In the genomic region with DNA sequence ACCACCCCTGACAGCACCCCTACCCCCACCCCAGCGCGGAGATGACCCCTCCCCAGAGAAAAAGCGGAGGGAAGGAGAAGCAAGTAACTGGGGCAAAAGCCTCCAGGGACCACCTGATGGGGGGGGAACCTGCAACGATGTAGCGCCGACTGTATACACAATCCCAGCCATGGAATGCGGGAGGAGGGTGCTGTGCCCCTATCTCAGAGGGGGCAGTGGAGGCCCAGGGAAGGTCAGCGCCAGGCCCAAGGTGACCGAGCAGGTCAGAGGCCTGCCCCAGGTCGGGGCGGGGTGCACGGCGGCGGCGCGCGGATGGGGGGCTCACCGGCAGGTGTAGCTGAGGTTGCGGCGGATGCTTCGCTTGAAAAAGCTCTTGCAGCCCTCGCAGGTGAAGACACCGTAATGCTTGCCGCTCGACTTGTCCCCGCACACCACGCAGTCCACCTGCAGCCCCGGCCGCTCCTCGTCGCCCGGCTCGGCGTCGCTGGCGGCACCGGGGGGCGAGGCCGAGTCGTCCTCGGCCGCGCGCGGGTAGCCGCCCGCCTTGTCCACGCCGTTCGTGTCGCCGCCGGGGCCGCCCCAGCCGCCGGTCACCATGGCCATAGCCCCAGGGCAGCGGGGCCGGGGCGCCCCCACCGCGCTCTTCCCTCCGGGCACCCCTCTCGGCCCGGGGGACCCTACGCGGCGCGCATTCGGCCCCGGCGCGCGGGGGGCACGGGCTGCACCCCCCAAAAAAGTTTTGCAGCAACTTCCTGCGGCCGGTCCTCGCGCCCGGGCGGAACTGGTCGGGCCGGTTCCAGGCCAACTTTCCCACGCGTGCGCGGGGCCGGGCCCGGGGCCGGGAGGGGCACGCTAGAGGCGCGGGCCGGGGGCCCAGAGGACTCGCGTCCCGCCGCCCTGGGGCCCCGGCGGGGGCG, we compare ENCODE assay signal across 8 cellular contexts. TPM values are rescaled to one million over a fixed set of nuclear protein-coding genes. Genes with fewer than 3 reads are reported as not detected.
DNase-seq lines count a peak whose midpoint lies in the region; ATAC-seq and TF ChIP-seq lines count a peak whose summit lies in the region.

No MANE protein-coding gene starts in this region.

- no peaks in the 10 kb centered on the region for H3K9me3 ChIP-seq in PC-9 (ENCODE audit: insufficient read depth, low read depth)
- H3K9me3 ChIP-seq in esophagus (ENCODE audit: control insufficient read depth in 2 of 2, insufficient read depth in 1 of 2, low read depth in 1 of 2, low read length in 1 of 2): no peaks in the 10 kb centered on the region
- H3K9me3 ChIP-seq in ovary: no peaks in the 10 kb centered on the region

- H3K27ac ChIP-seq in PC-9 (peak overlapping the region; percentile 47), esophagus (ENCODE audit: low read depth in 2 of 2, low read length in 1 of 2) (peak overlapping the region; percentile 83 to 95), ovary (peak overlapping the region; percentile 19 to 46)

- POLR2A ChIA-PET in PC-9 (lab: Charles Lee; ENCODE audit: unreplicated experiment): interaction anchor here (0.6 kb wide), 1 partner anchor 16 kb away, joined by 6 read pairs; no protein-coding TSS in a partner anchor

- H3K36me3 Mint-ChIP-seq in activated naive CD4-positive, alpha-beta T cell treated with anti-CD3 and anti-CD28 coated beads, Interleukin-2, amount 50 U/mL, for 24 hours: no peaks in the 10 kb centered on the region
- no peaks in the 10 kb centered on the region for H3K36me3 Mint-ChIP-seq in activated naive CD4-positive, alpha-beta T cell treated with anti-CD3 and anti-CD28 coated beads, Interleukin-2, amount 50 U/mL, for 72 hours

- H3K36me3 ChIP-seq in PC-9 (ENCODE audit: low read depth) (0 out of 2 replicates have a peak, but pooled peaks cover 5% of the 10 kb centered on the region), esophagus (ENCODE audit: control insufficient read depth in 2 of 2, insufficient read depth in 2 of 2, low read length in 1 of 2) (peaks cover 4% of the 10 kb centered on the region in 2 donors), ovary (no peaks in the 10 kb centered on the region)

- no peak for ATAC-seq in activated naive CD4-positive, alpha-beta T cell treated with anti-CD3 and anti-CD28 coated beads, Interleukin-2, amount 50 U/mL, for 72 hours
- ATAC-seq in esophagus mucosa: no peak

- intact Hi-C loops in PC-9 (cut with micrococcal nuclease; ENCODE audit: unreplicated experiment) (no loop called here), ovary (cut with DNase I) (no loop called here)

- H3K4me1 ChIP-seq in PC-9 (replicated peaks; ENCODE audit: insufficient read depth) (peaks cover 69% of the 10 kb centered on the region), esophagus (ENCODE audit: control insufficient read depth in 2 of 2, insufficient read depth in 2 of 2, low read length in 1 of 2) (peaks cover 15 to 25% of the 10 kb centered on the region in 2 donors), ovary (ENCODE audit: insufficient read depth) (peaks cover 4% of the 10 kb centered on the region)

- no peaks in the 10 kb centered on the region for H3K27me3 ChIP-seq in PC-9 (ENCODE audit: insufficient read depth, low read depth)
- no peaks in the 10 kb centered on the region for H3K27me3 ChIP-seq in esophagus (ENCODE audit: control insufficient read depth in 1 of 2, insufficient read depth in 2 of 2, low read length in 2 of 2)
- no peaks in the 10 kb centered on the region for H3K27me3 ChIP-seq in ovary

- H3K9me2 ChIP-seq in PC-9 (ENCODE audit: insufficient read depth): no peaks in the 10 kb centered on the region

- peaks cover 6% of the 10 kb centered on the region for H3K4me1 Mint-ChIP-seq in activated naive CD4-positive, alpha-beta T cell treated with anti-CD3 and anti-CD28 coated beads, Interleukin-2, amount 50 U/mL, for 24 hours

- WGBS in esophagus, 2 donors: 1 to 2% methylated on average over 75 to 100 of the region's 100 CpGs
- WGBS in ovary, 3 donors: 0 to 1% (median 1%) methylated on average over 9 to 100 of the region's 100 CpGs

- no peak for DNase-seq in activated naive CD4-positive, alpha-beta T cell treated with anti-CD3 and anti-CD28 coated beads, Interleukin-2, amount 50 U/mL, for 72 hours (ENCODE audit: low spot score in 2 of 2)
- peak; percentile 34 to 53 for DNase-seq in PC-9
- DNase-seq in ovary: peak; percentile 46 to 72 (median 59)
- DNase-seq in stimulated activated CD8-positive, alpha-beta memory T cell treated with anti-CD3 and anti-CD28 coated beads, Interleukin-4, amount 100 ng/mL, for 48 hours: no peak
- DNase-seq in NCI-H1694 (lab: John Stamatoyannopoulos, UW): no peak

- H2AFZ ChIP-seq in PC-9: peak overlapping the region; percentile 63; the same call in 1 of the 2 replicates

- H3K4me3 Mint-ChIP-seq in activated naive CD4-positive, alpha-beta T cell treated with anti-CD3 and anti-CD28 coated beads, Interleukin-2, amount 50 U/mL, for 24 hours: peak overlapping the region; percentile 64

- no peak overlapping the region for H3K27ac Mint-ChIP-seq in activated naive CD4-positive, alpha-beta T cell treated with anti-CD3 and anti-CD28 coated beads, Interleukin-2, amount 50 U/mL, for 24 hours
- no peak overlapping the region for H3K27ac Mint-ChIP-seq in activated naive CD4-positive, alpha-beta T cell treated with anti-CD3 and anti-CD28 coated beads, Interleukin-2, amount 50 U/mL, for 72 hours

- peak overlapping the region; percentile 89 for H3K4me2 ChIP-seq in PC-9

- no peak for TF ChIP-seq EP300 in ovary (IDR thresholded peaks at IDR 0.05)

- peaks cover 42% of the 10 kb centered on the region for H3F3A ChIP-seq in PC-9 (ENCODE audit: insufficient read depth, low read depth)

- H4K20me1 ChIP-seq in PC-9 (ENCODE audit: insufficient read depth): peaks cover 36% of the 10 kb centered on the region

- TF ChIP-seq POLR2A in ovary (IDR thresholded peaks at IDR 0.05): no peak

- peak overlapping the region; percentile 82 for H3K4me3 ChIP-seq in PC-9
- H3K4me3 ChIP-seq in esophagus (ENCODE audit: low read depth in 1 of 2, low read length in 2 of 2): peak overlapping the region; percentile 91 to 94
- peak overlapping the region; percentile 87 for H3K4me3 ChIP-seq in ovary

- TF ChIP-seq CTCF in PC-9 (conservative IDR thresholded peaks at IDR 0.05) (no peak), ovary (IDR thresholded peaks at IDR 0.05) (no peak)

- H3K9me3 Mint-ChIP-seq in activated naive CD4-positive, alpha-beta T cell treated with anti-CD3 and anti-CD28 coated beads, Interleukin-2, amount 50 U/mL, for 24 hours: no peaks in the 10 kb centered on the region
- no peaks in the 10 kb centered on the region for H3K9me3 Mint-ChIP-seq in activated naive CD4-positive, alpha-beta T cell treated with anti-CD3 and anti-CD28 coated beads, Interleukin-2, amount 50 U/mL, for 72 hours

- peaks cover 58% of the 10 kb centered on the region for H3K79me2 ChIP-seq in PC-9 (ENCODE audit: low read depth)

- CTCF ChIA-PET in PC-9 (lab: Charles Lee): no interaction called here

- H3K27me3 Mint-ChIP-seq in activated naive CD4-positive, alpha-beta T cell treated with anti-CD3 and anti-CD28 coated beads, Interleukin-2, amount 50 U/mL, for 24 hours: no peaks in the 10 kb centered on the region

- no TSS peak for BruUV-seq in PC-9 (replicated peaks; lab: Mats Ljungman, UMichigan)

RNA-seq across cellular contexts. Expression of a gene that starts 0.8 kb away (rescaled TPM):
- total RNA-seq in activated naive CD4-positive, alpha-beta T cell treated with anti-CD3 and anti-CD28 coated beads, Interleukin-2, amount 50 U/mL, for 72 hours: 10 to 100 TPM in 1 of 2 donors, 1 to 10 TPM in 1; 5.8 to 12.9 TPM
- total RNA-seq in PC-9 (2021) (90.8 and 112 TPM in 2 replicates), ovary (10 to 100 TPM; 21.5 to 46.4 (median 28.4) TPM), esophagus mucosa (53.8 TPM)
- polyA plus RNA-seq in esophagus (10 to 100 TPM; 33.3 to 45.5 TPM), ovary (10 to 100 TPM in 1 of 2 donors, 1 to 10 TPM in 1; 3.7 to 10.5 TPM)

RNA-seq across cellular contexts. Expression of a gene that starts 18.9 kb away (rescaled TPM):
- 10 to 100 TPM; 14.3 to 17.1 TPM for total RNA-seq in activated naive CD4-positive, alpha-beta T cell treated with anti-CD3 and anti-CD28 coated beads, Interleukin-2, amount 50 U/mL, for 72 hours
- total RNA-seq in PC-9 (2021) (30.6 and 34.5 TPM in 2 replicates), ovary (10 to 100 TPM in 6 of 7 donors, 1 to 10 TPM in 1; 6.4 to 39.8 (median 20.3) TPM), esophagus mucosa (13.3 TPM)
- polyA plus RNA-seq in esophagus (10 to 100 TPM in 1 of 2 donors, 1 to 10 TPM in 1; 7.9 to 12.7 TPM), ovary (10 to 100 TPM; 16.7 to 18.6 TPM)

RNA-seq across cellular contexts. Expression of a gene that starts 19.7 kb away (rescaled TPM):
- under 1 TPM; 0.43 to 0.49 TPM for total RNA-seq in activated naive CD4-positive, alpha-beta T cell treated with anti-CD3 and anti-CD28 coated beads, Interleukin-2, amount 50 U/mL, for 72 hours
- not detected in 2 replicates for total RNA-seq in PC-9 (2021)
- polyA plus RNA-seq in esophagus: 1 to 10 TPM; 1.5 to 2.9 TPM
- 1 to 10 TPM; 1.5 to 7.0 (median 2.0) TPM for total RNA-seq in ovary
- 1 to 10 TPM; 1.1 to 8.9 TPM for polyA plus RNA-seq in ovary
- total RNA-seq in esophagus mucosa: 0.64 TPM

RNA-seq across cellular contexts. Expression of a gene that starts 22.4 kb away (rescaled TPM):
- total RNA-seq in activated naive CD4-positive, alpha-beta T cell treated with anti-CD3 and anti-CD28 coated beads, Interleukin-2, amount 50 U/mL, for 72 hours: 100 to 1,000 TPM; 115 to 125 TPM
- total RNA-seq in PC-9 (2021): 127 and 152 TPM in 2 replicates
- polyA plus RNA-seq in esophagus: 10 to 100 TPM; 39.1 to 52.7 TPM
- total RNA-seq in ovary: 10 to 100 TPM; 37.4 to 74.8 (median 57.8) TPM
- 10 to 100 TPM; 62.6 to 99.1 TPM for polyA plus RNA-seq in ovary
- total RNA-seq in esophagus mucosa: 55.8 TPM

RNA-seq across cellular contexts. Expression of a gene that starts 29.7 kb away (rescaled TPM):
- 10 to 100 TPM; 28.6 to 39.1 TPM for total RNA-seq in activated naive CD4-positive, alpha-beta T cell treated with anti-CD3 and anti-CD28 coated beads, Interleukin-2, amount 50 U/mL, for 72 hours
- total RNA-seq in PC-9 (2021): 19.8 and 22.5 TPM in 2 replicates
- polyA plus RNA-seq in esophagus: 10 to 100 TPM; 32.8 to 37.7 TPM
- total RNA-seq in ovary: 10 to 100 TPM; 23.8 to 42.1 (median 30.9) TPM
- 10 to 100 TPM; 15.8 to 50.3 TPM for polyA plus RNA-seq in ovary
- total RNA-seq in esophagus mucosa: 21.7 TPM

Comparison
In these comparisons a context has a peak if more than half of its experiments do, and no peak if none do; other contexts are left out.
1. DNase-seq: peak in PC-9 (2 of 2) and ovary (5 of 5); none in activated naive CD4-positive, alpha-beta T cell treated with anti-CD3 and anti-CD28 coated beads, Interleukin-2, amount 50 U/mL, for 72 hours (0 of 2), stimulated activated CD8-positive, alpha-beta memory T cell treated with anti-CD3 and anti-CD28 coated beads, Interleukin-4, amount 100 ng/mL, for 48 hours (single experiment) and NCI-H1694 (single experiment).
2. H3K27ac ChIP-seq: peak in every context shown above with its lines; median percentile 89 in esophagus; 47 in PC-9; 32 in ovary.
3. Peak in every context shown above with its lines, with median percentiles within 50 percentile points of each other: H3K4me3 ChIP-seq.